8 cellular contexts compared by ENCODE assay signal in the genomic region with DNA sequence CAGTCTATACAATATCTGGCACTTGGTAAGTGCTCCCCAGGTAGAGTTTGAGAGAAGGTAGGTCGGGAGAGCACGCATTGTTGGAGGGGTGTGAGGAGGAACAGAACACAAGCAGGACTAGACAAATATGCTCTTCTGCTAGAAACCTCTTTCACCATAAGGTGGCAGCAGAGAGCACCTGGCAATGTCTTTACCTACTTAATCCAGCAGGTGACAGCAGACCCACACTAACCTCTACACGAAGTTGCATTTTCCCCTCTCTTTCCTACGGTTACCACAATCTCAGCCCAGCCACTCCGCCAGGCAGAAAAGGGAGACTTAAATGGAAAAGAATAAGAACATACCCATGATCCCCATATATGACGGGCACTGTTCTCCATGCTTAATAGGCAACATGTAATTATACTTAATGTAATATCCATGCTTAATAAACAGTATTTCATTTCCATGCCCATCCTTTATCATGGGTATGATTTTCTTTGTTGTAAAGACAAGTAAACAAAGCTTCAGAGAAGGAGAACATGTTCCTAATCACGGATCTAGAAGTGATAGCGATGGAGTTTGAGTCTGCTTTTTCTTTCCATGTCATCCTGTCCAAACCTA. TPM values are rescaled to one million over a fixed set of nuclear protein-coding genes. Genes with fewer than 3 reads are reported as not detected.
DNase-seq lines count a peak whose midpoint lies in the region; ATAC-seq and TF ChIP-seq lines count a peak whose summit lies in the region.

No MANE protein-coding gene starts in this region.

- intact Hi-C loops in colonic mucosa (cut with DNase I) (loop anchor here (1.0 kb wide), 1 partner anchor 161 kb away; no protein-coding TSS in a partner anchor), left lung (cut with DNase I) (loop anchor here (5.0 to 10.0 kb wide), 2 partner anchors 107 to 165 kb away; partner anchors contain the start of gene CCL1 (in 1 of the 2))

- no peak overlapping the region for H3K9ac ChIP-seq in colonic mucosa (ENCODE audit: low read depth in 2 of 2, low read length in 2 of 2)

- DNase-seq in DMS 273 treated with DMSO at 0.1 percent for 48 hours (lab: John Stamatoyannopoulos, UW) (peak; percentile 45), NCI-H524 treated with DMSO at 0.1 percent for 48 hours (lab: John Stamatoyannopoulos, UW) (peak; percentile 62), colonic mucosa (peak; percentile 78), left lung (peak in 1 of 2 donors; percentile 63)
- DNase-seq in activated CD4-positive, alpha-beta T cell treated with anti-CD3 and anti-CD28 coated beads for 48 hours, result peak; percentile 77
- peak; percentile 16 to 37 (median 30) for DNase-seq in stimulated activated CD4-positive, alpha-beta T cell treated with anti-CD3 and anti-CD28 coated beads, TNF-alpha, amount 100 ng/mL, for 1 hour (ENCODE audit: low read depth in 3 of 3, low spot score in 1 of 3)

- peak; percentile 99 for TF ChIP-seq CTCF in colonic mucosa (IDR thresholded peaks at IDR 0.05)
- TF ChIP-seq CTCF in left lung (IDR thresholded peaks at IDR 0.05), result peak; percentile 98 to 100

- no peaks in the 10 kb centered on the region for H3K9me3 ChIP-seq in colonic mucosa
- H3K9me3 ChIP-seq in left lung, result peaks cover 0 to 2% of the 10 kb centered on the region in 2 donors

- H3K4me3 ChIP-seq in colonic mucosa (no peak overlapping the region), left lung (no peak overlapping the region)

- H3K27me3 ChIP-seq in colonic mucosa, result no peaks in the 10 kb centered on the region
- H3K27me3 ChIP-seq in left lung, result no peaks in the 10 kb centered on the region

- ATAC-seq in HG02759 (IDR thresholded peaks at IDR 0.05; ENCODE audit: unreplicated experiment) (peak; percentile 56), left lung (peak; percentile 99), HG03196 (IDR thresholded peaks at IDR 0.05; ENCODE audit: unreplicated experiment) (no peak)

- H3K36me3 ChIP-seq in colonic mucosa (no peaks in the 10 kb centered on the region), left lung (no peaks in the 10 kb centered on the region)

- no peak overlapping the region for H3K27ac ChIP-seq in colonic mucosa
- peak overlapping the region in 1 of 2 donors; percentile 50 for H3K27ac ChIP-seq in left lung

- H3K4me1 ChIP-seq in colonic mucosa (no peaks in the 10 kb centered on the region), left lung (peaks cover 4 to 19% of the 10 kb centered on the region in 2 donors)

RNA-seq across cellular contexts. Expression of gene CCL2, which starts 55.1 kb away (rescaled TPM):
- total RNA-seq in colonic mucosa (10 to 100 TPM in 1 of 2 donors, 1 to 10 TPM in 1; 4.2 to 96.2 TPM), left lung (100 to 1,000 TPM in 1 of 2 donors, 10 to 100 TPM in 1; 50.0 to 444 TPM)
